In the genomic region with DNA sequence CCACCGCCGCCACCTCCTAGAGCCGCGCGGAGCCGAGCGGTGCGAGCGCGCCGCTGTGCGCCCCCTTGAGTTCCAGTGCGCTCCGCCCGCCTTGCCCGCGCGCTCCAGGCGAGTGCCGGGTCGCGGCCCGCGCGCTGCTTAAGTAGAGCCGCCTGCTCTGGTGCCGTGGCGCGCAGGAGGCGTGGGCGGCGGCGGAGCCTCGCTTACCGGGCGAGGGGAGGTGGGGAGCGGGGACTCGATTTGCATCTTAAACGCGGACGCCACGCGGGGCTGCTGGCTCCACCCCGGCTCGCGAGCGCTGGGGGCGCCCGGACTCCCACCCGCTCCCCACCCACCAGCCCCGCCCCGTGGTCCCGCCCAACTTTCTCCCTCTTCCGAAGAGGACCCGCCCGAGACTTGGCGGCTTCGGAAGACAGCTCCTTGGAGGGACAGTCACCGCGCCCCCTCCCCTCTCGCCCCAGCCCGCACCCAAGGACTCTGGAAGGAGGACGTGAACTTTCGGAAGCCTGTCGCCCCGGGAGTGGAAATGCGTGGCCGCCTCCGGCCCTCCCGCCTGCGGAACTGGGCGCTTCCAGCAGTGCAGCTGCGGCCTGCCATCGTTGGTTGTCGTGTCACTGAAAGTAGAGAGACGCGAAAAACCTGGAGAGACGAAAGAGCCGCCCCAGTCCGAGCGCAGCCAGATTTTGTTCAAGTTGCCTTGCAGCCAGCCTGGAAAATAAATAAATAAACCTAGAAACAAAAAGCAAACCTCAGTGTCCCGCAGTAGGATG, we compare ENCODE assay signal across 8 cellular contexts. TPM values are rescaled to one million over a fixed set of nuclear protein-coding genes. Genes with fewer than 3 reads are reported as not detected.
DNase-seq lines count a peak whose midpoint lies in the region; ATAC-seq and TF ChIP-seq lines count a peak whose summit lies in the region.

A gene (minus strand): TSS at position 114 of the 770 bp plus-strand sequence. CDS start 257 bp downstream, outside the sequence.

- H3K27me3 Mint-ChIP-seq in T-helper 2 cell treated with Interferon-gamma antibody and Interleukin-4, amounts not matched to agents 5 μg/mL and 100 μg/mL, for 36 hours (ENCODE audit: low read depth) = peaks cover 32% of the 10 kb centered on the region

- H3K79me2 ChIP-seq in hepatocyte = peaks cover 38% of the 10 kb centered on the region

- peaks cover 28% of the 10 kb centered on the region for H3K4me1 Mint-ChIP-seq in T-helper 2 cell treated with Interferon-gamma antibody and Interleukin-4, amounts not matched to agents 5 μg/mL and 100 μg/mL, for 36 hours (ENCODE audit: low read depth)

- peak within 1 kb of the TSS; percentile 88 for H3K27ac Mint-ChIP-seq in T-helper 2 cell treated with Interferon-gamma antibody and Interleukin-4, amounts not matched to agents 5 μg/mL and 100 μg/mL, for 36 hours

- H3K9me2 ChIP-seq in hepatocyte (replicated peaks; ENCODE audit: insufficient read depth) = no peaks in the 10 kb centered on the region

- no peaks in the 10 kb centered on the region for H3K9me3 ChIP-seq in hepatocyte (ENCODE audit: low read depth)
- no peaks in the 10 kb centered on the region for H3K9me3 ChIP-seq in aorta (ENCODE audit: control insufficient read depth, low read length)

- H3K36me3 Mint-ChIP-seq in T-helper 2 cell treated with Interferon-gamma antibody and Interleukin-4, amounts not matched to agents 5 μg/mL and 100 μg/mL, for 36 hours (ENCODE audit: low read depth) = peaks cover 9% of the 10 kb centered on the region

- H3K4me3 ChIP-seq in GM08714 (ENCODE audit: low read length) (peak within 1 kb of the TSS; percentile 81; the same call in 1 of the 2 replicates), astrocyte of the cerebellum (ENCODE audit: low read depth, low read length) (peak within 1 kb of the TSS; percentile 64), hepatocyte (peak within 1 kb of the TSS; percentile 95), aorta (ENCODE audit: low read length in 2 of 2) (peak within 1 kb of the TSS; percentile 58 to 60)

- DNase-seq in H4 (ENCODE audit: low spot score) (peak; percentile 38), M059J (ENCODE audit: low read depth) (peak; percentile 61), astrocyte of the cerebellum (ENCODE audit: low read depth) (peak; percentile 55), hepatocyte (ENCODE audit: low spot score) (peak; percentile 93), retina (peak; percentile 88), aorta (peak; percentile 94 to 96)
- peak; percentile 78 for DNase-seq in T-helper 2 cell treated with Interferon-gamma antibody and Interleukin-4, amounts not matched to agents 5 μg/mL and 100 μg/mL, for 36 hours (ENCODE audit: low spot score)

- H3K4me3 Mint-ChIP-seq in T-helper 2 cell treated with Interferon-gamma antibody and Interleukin-4, amounts not matched to agents 5 μg/mL and 100 μg/mL, for 36 hours = peak within 1 kb of the TSS; percentile 93

- H3K9me3 Mint-ChIP-seq in T-helper 2 cell treated with Interferon-gamma antibody and Interleukin-4, amounts not matched to agents 5 μg/mL and 100 μg/mL, for 36 hours = no peaks in the 10 kb centered on the region

- H3K27me3 ChIP-seq in hepatocyte = no peaks in the 10 kb centered on the region
- H3K27me3 ChIP-seq in aorta (ENCODE audit: control insufficient read depth in 1 of 2, insufficient read depth in 2 of 2, low read length in 1 of 2) = no peaks in the 10 kb centered on the region

- peak; percentile 93 for ATAC-seq in aorta (ENCODE audit: low FRiP score)

- peak within 1 kb of the TSS; percentile 85 for H2AFZ ChIP-seq in hepatocyte

- in situ Hi-C loops in astrocyte of the cerebellum (cut with HindIII; ENCODE audit: low sequenced_read_pairs) = no loop called here

- intact Hi-C loops in aorta (cut with DNase I) = loop anchor here in 1 of 2 donors (5.0 to 10.0 kb wide), 4 partner anchors 59 to 404 kb away; no protein-coding TSS in a partner anchor

- under 1% methylated on average over 24 of the region's 82 CpGs for WGBS in hepatocyte (ENCODE audit: low lambda C conversion rate, missing lambda C conversion rate)
- 1% methylated on average over 48 to 82 of the region's 82 CpGs for WGBS in aorta, 2 donors

- peaks cover 12% of the 10 kb centered on the region for H4K20me1 ChIP-seq in hepatocyte (ENCODE audit: insufficient read depth, poor library complexity, severe bottlenecking)

- peaks cover 21% of the 10 kb centered on the region for H3K4me1 ChIP-seq in hepatocyte (ENCODE audit: insufficient read depth)
- no peaks in the 10 kb centered on the region for H3K4me1 ChIP-seq in aorta (ENCODE audit: control insufficient read depth in 1 of 2, insufficient read depth in 2 of 2, low read length in 2 of 2)

- peak within 1 kb of the TSS; percentile 96 for H3K4me2 ChIP-seq in hepatocyte

- H3K27ac ChIP-seq in hepatocyte (peak within 1 kb of the TSS; percentile 97), aorta (ENCODE audit: low read depth in 1 of 2, low read length in 2 of 2) (peak within 1 kb of the TSS; percentile 59 to 89)

- H3K36me3 ChIP-seq in hepatocyte (replicated peaks; ENCODE audit: insufficient read depth, low read depth) = no peaks in the 10 kb centered on the region
- H3K36me3 ChIP-seq in aorta (ENCODE audit: control insufficient read depth in 1 of 2, insufficient read depth in 2 of 2, low read length in 1 of 2) = no peaks in the 10 kb centered on the region

- TF ChIP-seq CTCF in astrocyte of the cerebellum (IDR thresholded peaks at IDR 0.05; ENCODE audit: low read depth, low read length, missing control alignments) = peak; percentile 29
- peak; percentile 29 for TF ChIP-seq CTCF in hepatocyte (IDR thresholded peaks at IDR 0.05; ENCODE audit: poor library complexity)

RNA-seq across cellular contexts. Expression of the gene that starts here (rescaled TPM):
- 2.2 and 2.7 TPM in 2 replicates for total RNA-seq in H4 (2014; rRNA removed; shearing (Covaris generic))
- 2.9 and 3.9 TPM in 2 replicates for total RNA-seq in M059J (2014; rRNA removed; shearing (Covaris generic))
- total RNA-seq in hepatocyte = 62.8 and 70.5 TPM in 2 replicates
- 7.7 and 9.1 TPM in 2 replicates for polyA plus RNA-seq in hepatocyte
- 100 to 1,000 TPM in 1 of 2 donors, 10 to 100 TPM in 1; 98.7 to 137 TPM for total RNA-seq in aorta
- 10 to 100 TPM; 20.8 to 35.6 TPM for polyA plus RNA-seq in aorta

Comparison
In these comparisons a context has a peak if more than half of its experiments do, and no peak if none do; other contexts are left out.
1. Peak in every context shown above with its lines: DNase-seq, ATAC-seq, H3K4me3 ChIP-seq and H3K27ac ChIP-seq.
2. RNA of the gene that starts here (total RNA-seq): 98.7 to 137 TPM in aorta and 62.8 to 70.5 TPM in hepatocyte; 2.9 to 3.9 TPM in M059J and 2.2 to 2.7 TPM in H4; every median in the first group is over 10 times any median in the second.
3. DNase-seq: peak in every context shown above with its lines; median percentile 95 in aorta; 93 in hepatocyte; 88 in retina; 78 in T-helper 2 cell treated with Interferon-gamma antibody and Interleukin-4, amounts not matched to agents 5 μg/mL and 100 μg/mL, for 36 hours; 61 in M059J; 55 in astrocyte of the cerebellum; 38 in H4.